In the genomic region with DNA sequence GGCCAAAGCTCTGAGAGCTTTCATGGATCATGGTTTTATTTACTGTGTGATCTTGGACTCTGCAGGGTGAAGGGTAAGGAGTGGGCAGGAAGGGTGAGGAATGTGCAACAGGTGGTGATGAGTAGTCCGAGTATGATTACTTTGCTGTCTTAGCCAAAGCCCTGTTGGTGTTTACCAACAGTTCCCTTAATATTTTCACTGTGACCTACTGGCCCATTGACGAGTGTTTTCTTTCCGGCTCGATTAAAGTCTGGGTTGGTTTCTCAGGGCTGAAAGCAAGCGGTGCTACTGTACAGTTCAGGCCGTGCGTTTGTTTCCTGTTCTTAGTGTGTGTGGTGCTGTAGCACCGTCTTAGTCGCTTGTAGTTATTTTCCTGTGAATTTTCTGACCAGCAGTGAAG, we compare ENCODE assay signal across 10 cellular contexts. TPM values are rescaled to one million over a fixed set of nuclear protein-coding genes. Genes with fewer than 3 reads are reported as not detected.
DNase-seq lines count a peak whose midpoint lies in the region; ATAC-seq and TF ChIP-seq lines count a peak whose summit lies in the region.
"Had no signal": no experiment of that assay in that cellular context is flagged by ENCODE, and none has a peak within 500 bp of the region (broad histone marks: within the 10 kb centered on the region; RNA-seq: fewer than 3 reads in every experiment).

No MANE protein-coding gene starts in this region.

- peak overlapping the region; percentile 92 for H3K9ac ChIP-seq in mesenchymal stem cell (ENCODE audit: low read length)

- no peak overlapping the region for H4K91ac ChIP-seq in mesenchymal stem cell (ENCODE audit: low read length)

- H3K4me1 ChIP-seq in Peyer's patch = peaks cover 0 to 9% (median 0%) of the 10 kb centered on the region in 4 donors
- peaks cover 2% of the 10 kb centered on the region for H3K4me1 ChIP-seq in mesenchymal stem cell (ENCODE audit: control insufficient read depth, insufficient read depth, low read depth, low read length)
- peaks cover 0 to 22% (median 0%) of the 10 kb centered on the region in 3 donors for H3K4me1 ChIP-seq in gastroesophageal sphincter

- H3K4me3 ChIP-seq in Peyer's patch (peak overlapping the region in 2 of 4 donors; percentile 53 to 58), mesenchymal stem cell (ENCODE audit: insufficient read depth in 1 of 2, low read depth in 1 of 2, low read length in 2 of 2) (peak overlapping the region in 1 of 2 experiments; percentile 78), gastroesophageal sphincter (no peak overlapping the region)

- TF ChIP-seq CTCF in Peyer's patch (IDR thresholded peaks at IDR 0.05) = no peak
- no peak for TF ChIP-seq CTCF in gastroesophageal sphincter (IDR thresholded peaks at IDR 0.05)

- no peaks in the 10 kb centered on the region for H3K79me1 ChIP-seq in mesenchymal stem cell (replicated peaks; ENCODE audit: low read length, poor library complexity, severe bottlenecking)

- H3K23ac ChIP-seq in mesenchymal stem cell (ENCODE audit: low read length in 2 of 2) = peak overlapping the region in 1 of 2 experiments; percentile 34

- no peak overlapping the region for H2BK5ac ChIP-seq in mesenchymal stem cell (ENCODE audit: low read depth, low read length, poor library complexity, severe bottlenecking)

- no peak overlapping the region for H4K8ac ChIP-seq in mesenchymal stem cell (ENCODE audit: low read length)

- DNase-seq in Ammon's horn (ENCODE audit: low spot score) (peak; percentile 4), Peyer's patch (peak in 2 of 3 donors; percentile 40 to 51), mesenchymal stem cell (peak; percentile 18), amygdala (lab: John Stamatoyannopoulos, UW) (no peak)
- no peak for DNase-seq in stimulated activated CD4-positive, alpha-beta T cell treated with anti-CD3 and anti-CD28 coated beads, Interleukin-4, amount 100 ng/mL, for 24 hours
- DNase-seq: foreskin melanocyte, NCI-H1092 had no signal

- no peak overlapping the region for H3K14ac ChIP-seq in mesenchymal stem cell (ENCODE audit: low read length in 2 of 2)

- no peak overlapping the region for H3K4ac ChIP-seq in mesenchymal stem cell (ENCODE audit: low read depth in 1 of 2, low read length in 2 of 2)

- no peaks in the 10 kb centered on the region for H3K27me3 ChIP-seq in Peyer's patch
- peaks cover 0 to 12% of the 10 kb centered on the region in 2 experiments for H3K27me3 ChIP-seq in mesenchymal stem cell (ENCODE audit: control insufficient read depth in 1 of 2, insufficient read depth in 1 of 2, low read length in 2 of 2)
- peaks cover 41% of the 10 kb centered on the region for H3K27me3 ChIP-seq in gastroesophageal sphincter

- WGBS in mesenchymal stem cell = 88% methylated on average over 9 of the region's 9 CpGs
- WGBS in gastroesophageal sphincter (ENCODE audit: low coverage in 1 of 2), 2 donors = 73 to 80% methylated on average over 3 to 8 of the region's 9 CpGs

- no peaks in the 10 kb centered on the region for H3K36me3 ChIP-seq in Peyer's patch
- H3K36me3 ChIP-seq in mesenchymal stem cell (ENCODE audit: control insufficient read depth in 1 of 2, insufficient read depth in 2 of 2, low read depth in 1 of 2, low read length in 2 of 2) = no peaks in the 10 kb centered on the region
- H3K36me3 ChIP-seq in gastroesophageal sphincter = no peaks in the 10 kb centered on the region

- peak overlapping the region in 2 of 4 donors; percentile 67 to 78 for H3K27ac ChIP-seq in Peyer's patch
- no peak overlapping the region for H3K27ac ChIP-seq in mesenchymal stem cell (ENCODE audit: low read length, poor library complexity, severe bottlenecking)
- H3K27ac ChIP-seq in gastroesophageal sphincter = no peak overlapping the region

- H2AK5ac ChIP-seq in mesenchymal stem cell (ENCODE audit: low read length, severe bottlenecking) = no peak overlapping the region

- no peak for TF ChIP-seq POLR2A in Peyer's patch (IDR thresholded peaks at IDR 0.05)
- TF ChIP-seq POLR2A in gastroesophageal sphincter (IDR thresholded peaks at IDR 0.05) = no peak

- ATAC-seq in GM19463 (IDR thresholded peaks at IDR 0.05; ENCODE audit: unreplicated experiment) (peak; percentile 27), HG03095 (IDR thresholded peaks at IDR 0.05; ENCODE audit: unreplicated experiment) (no peak), gastroesophageal sphincter (no peak)

- no peak overlapping the region for H2BK15ac ChIP-seq in mesenchymal stem cell (ENCODE audit: low read depth, poor library complexity, severe bottlenecking)

- H2BK120ac ChIP-seq in mesenchymal stem cell (ENCODE audit: low read depth, low read length) = no peak overlapping the region

- no peak for TF ChIP-seq EP300 in gastroesophageal sphincter (IDR thresholded peaks at IDR 0.05)

- peak overlapping the region in 1 of 2 experiments; percentile 89 for H2BK12ac ChIP-seq in mesenchymal stem cell (ENCODE audit: low read length in 2 of 2)

- H3K4me2 ChIP-seq in mesenchymal stem cell (ENCODE audit: low read length, poor library complexity, severe bottlenecking) = no peak overlapping the region

- H3K18ac ChIP-seq in mesenchymal stem cell (ENCODE audit: low read depth in 1 of 2, low read length in 2 of 2) = peak overlapping the region in 1 of 2 experiments; percentile 54

- H3K9me3 ChIP-seq in Peyer's patch (no peaks in the 10 kb centered on the region), mesenchymal stem cell (ENCODE audit: control insufficient read depth, low read length) (no peaks in the 10 kb centered on the region), gastroesophageal sphincter (no peaks in the 10 kb centered on the region)

- no peak overlapping the region for H2AFZ ChIP-seq in mesenchymal stem cell (ENCODE audit: low read depth, low read length)

RNA-seq across cellular contexts. Expression of gene ARHGAP24, which starts 2.6 kb away (rescaled TPM):
- 100 to 1,000 TPM in 1 of 4 donors, 10 to 100 TPM in 2, 1 to 10 TPM in 1; 4.7 to 330 (median 20.0) TPM for total RNA-seq in Peyer's patch
- polyA plus RNA-seq in mesenchymal stem cell (2013, experiment 1 of 2) = 36.9 TPM
- polyA plus RNA-seq in mesenchymal stem cell (2013, experiment 2 of 2) = 39.2 TPM
- 10 to 100 TPM; 24.4 to 38.6 (median 34.3) TPM for total RNA-seq in gastroesophageal sphincter

Comparison
In these comparisons a context has a peak if more than half of its experiments do, and no peak if none do; other contexts are left out.
1. DNase-seq: peak in Ammon's horn (single experiment), Peyer's patch (2 of 3) and mesenchymal stem cell (single experiment); none in amygdala (0 of 56) and stimulated activated CD4-positive, alpha-beta T cell treated with anti-CD3 and anti-CD28 coated beads, Interleukin-4, amount 100 ng/mL, for 24 hours (single experiment).